ENCODE assay signal across 8 cellular contexts in genomic region chr19:45405435-45406164, GRCh38. TPM values are rescaled to one million over a fixed set of nuclear protein-coding genes. Genes with fewer than 3 reads are reported as not detected.
A peak's percentile ranks its signal among the peaks of the same experiment; 100 is the strongest.
DNase-seq lines count a peak whose midpoint lies in the region; ATAC-seq and TF ChIP-seq lines count a peak whose summit lies in the region.

No MANE protein-coding gene starts in this region.

- POLR2A ChIA-PET in HEK293T (lab: Yijun Ruan, JAX), result interaction anchor here (1.0 to 2.0 kb wide), 15 partner anchors 16 to 236 kb away, joined by 3 to 14 read pairs (median 5); partner anchors contain the start of genes ERCC1 and RTN2

- H3K4me1 Mint-ChIP-seq in activated naive CD8-positive, alpha-beta T cell treated with anti-CD3 and anti-CD28 coated beads for 36 hours, result peaks cover 40% of the 10 kb centered on the region

- TF ChIP-seq CTCF in GM06990 (IDR thresholded peaks at IDR 0.05; ENCODE audit: insufficient read depth, low read length, poor library complexity, severe bottlenecking), result no peak
- TF ChIP-seq CTCF in parathyroid adenoma (IDR thresholded peaks at IDR 0.05), result no peak
- no peak for TF ChIP-seq CTCF in tibial artery (IDR thresholded peaks at IDR 0.05)

- H3K27me3 Mint-ChIP-seq in activated naive CD8-positive, alpha-beta T cell treated with anti-CD3 and anti-CD28 coated beads for 36 hours, result peaks cover 41% of the 10 kb centered on the region

- H3K27me3 ChIP-seq in GM06990 (replicated peaks; ENCODE audit: control insufficient read depth, insufficient read depth, low read length) (no peaks in the 10 kb centered on the region), parathyroid adenoma (ENCODE audit: control insufficient read depth, insufficient read depth, low read length) (no peaks in the 10 kb centered on the region), tibial artery (no peaks in the 10 kb centered on the region)

- H3K4me2 ChIP-seq in parathyroid adenoma (ENCODE audit: low read length), result peak overlapping the region; percentile 59

- H3K4me1 ChIP-seq in parathyroid adenoma (peaks cover 8% of the 10 kb centered on the region), tibial artery (peaks cover 0 to 47% (median 34%) of the 10 kb centered on the region in 4 donors)

- ATAC-seq in Right ventricle myocardium inferior, result peak; percentile 60

- H3K4me3 ChIP-seq in GM06990 (replicated peaks; ENCODE audit: low read depth, low read length), result peak overlapping the region; percentile 88
- H3K4me3 ChIP-seq in parathyroid adenoma (ENCODE audit: low read depth, low read length), result peak overlapping the region; percentile 80
- peak overlapping the region; percentile 59 to 64 for H3K4me3 ChIP-seq in tibial artery

- no peaks in the 10 kb centered on the region for H3K9me3 Mint-ChIP-seq in activated naive CD8-positive, alpha-beta T cell treated with anti-CD3 and anti-CD28 coated beads for 36 hours

- peak overlapping the region; percentile 99 for H3K27ac ChIP-seq in parathyroid adenoma
- peak overlapping the region; percentile 85 to 89 for H3K27ac ChIP-seq in tibial artery

- peaks cover 6% of the 10 kb centered on the region for H3K79me2 ChIP-seq in parathyroid adenoma

- H3K27ac Mint-ChIP-seq in activated naive CD8-positive, alpha-beta T cell treated with anti-CD3 and anti-CD28 coated beads for 36 hours, result peak overlapping the region; percentile 93

- H3K36me3 Mint-ChIP-seq in activated naive CD8-positive, alpha-beta T cell treated with anti-CD3 and anti-CD28 coated beads for 36 hours, result peaks cover 21% of the 10 kb centered on the region

- no peaks in the 10 kb centered on the region for H3K9me3 ChIP-seq in parathyroid adenoma (ENCODE audit: control insufficient read depth, low read length)
- H3K9me3 ChIP-seq in tibial artery, result no peaks in the 10 kb centered on the region

- H3K36me3 ChIP-seq in GM06990 (ENCODE audit: control insufficient read depth, insufficient read depth, low read length) (no peaks in the 10 kb centered on the region), parathyroid adenoma (ENCODE audit: control insufficient read depth, insufficient read depth, low read length) (no peaks in the 10 kb centered on the region), tibial artery (peaks cover 0 to 10% (median 0%) of the 10 kb centered on the region in 3 donors)

- intact Hi-C loops in Right ventricle myocardium inferior (cut with DNase I), result loop anchor here (2.0 kb wide), 1 partner anchor 17 kb away; the partner anchor contains the start of gene ERCC1
- intact Hi-C loops in tibial artery (cut with DNase I; ENCODE audit: low total_unique reads), result no loop called here

- peak overlapping the region; percentile 99 for H2AFZ ChIP-seq in parathyroid adenoma

- H3K9ac ChIP-seq in parathyroid adenoma, result peak overlapping the region; percentile 64

- peak overlapping the region; percentile 99 for H3K4me3 Mint-ChIP-seq in activated naive CD8-positive, alpha-beta T cell treated with anti-CD3 and anti-CD28 coated beads for 36 hours

- DNase-seq in GM06990 (ENCODE audit: extremely low read depth, insufficient read length) (peak; percentile 86), HEK293T (ENCODE audit: extremely low spot score) (peak; percentile 87), NAMALWA (ENCODE audit: low spot score) (peak; percentile 92), SKM-1 (lab: John Stamatoyannopoulos, UW; ENCODE audit: unreplicated experiment) (peak; percentile 9), Right ventricle myocardium inferior (ENCODE audit: missing footprints) (peak; percentile 93), tibial artery (peak; percentile 91 to 94)
- peak; percentile 85 for DNase-seq in activated naive CD8-positive, alpha-beta T cell treated with anti-CD3 and anti-CD28 coated beads for 36 hours

- CTCF ChIA-PET in HEK293T (lab: Yijun Ruan, JAX), result interaction anchor here (1.5 to 1.6 kb wide), 2 partner anchors 34 to 73 kb away, joined by 3 to 6 read pairs; no protein-coding TSS in a partner anchor

TF ChIP-seq in HEK293T, 16 proteins besides CTCF, POLR2A, EP300 and RAD21:
- TF ChIP-seq LEF1 (IDR thresholded peaks at IDR 0.05; ENCODE audit: borderline replicate concordance) (0 out of 2 replicates have a peak, but pooled peaks have one; percentile 55), HDGF (IDR thresholded peaks at IDR 0.05; ENCODE audit: borderline replicate concordance) (no peak), ARNT (IDR thresholded peaks at IDR 0.05) (no peak), TARDBP (IDR thresholded peaks at IDR 0.05) (peak; percentile 98), CTBP1 (IDR thresholded peaks at IDR 0.05; ENCODE audit: borderline replicate concordance) (no peak), SUZ12 (IDR thresholded peaks at IDR 0.05) (no peak), L3MBTL2 (conservative IDR thresholded peaks at IDR 0.05) (peak; percentile 85)
- TF ChIP-seq, protein P1, sequence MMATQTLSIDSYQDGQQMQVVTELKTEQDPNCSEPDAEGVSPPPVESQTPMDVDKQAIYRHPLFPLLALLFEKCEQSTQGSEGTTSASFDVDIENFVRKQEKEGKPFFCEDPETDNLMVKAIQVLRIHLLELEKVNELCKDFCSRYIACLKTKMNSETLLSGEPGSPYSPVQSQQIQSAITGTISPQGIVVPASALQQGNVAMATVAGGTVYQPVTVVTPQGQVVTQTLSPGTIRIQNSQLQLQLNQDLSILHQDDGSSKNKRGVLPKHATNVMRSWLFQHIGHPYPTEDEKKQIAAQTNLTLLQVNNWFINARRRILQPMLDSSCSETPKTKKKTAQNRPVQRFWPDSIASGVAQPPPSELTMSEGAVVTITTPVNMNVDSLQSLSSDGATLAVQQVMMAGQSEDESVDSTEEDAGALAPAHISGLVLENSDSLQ (IDR thresholded peaks at IDR 0.05), result no peak; the same call in 1 of the 2 replicates

RNA-seq across cellular contexts. Expression of gene PPP1R13L, which starts 0.7 kb away (rescaled TPM):
- 1 to 10 TPM; 3.6 to 4.7 TPM for total RNA-seq in activated naive CD8-positive, alpha-beta T cell treated with anti-CD3 and anti-CD28 coated beads for 36 hours
- total RNA-seq in Right ventricle myocardium inferior, result 182 TPM

RNA-seq across cellular contexts. Expression of gene POLR1G, which starts 0.8 kb away (rescaled TPM):
- 10 to 100 TPM; 27.0 to 27.1 TPM for total RNA-seq in activated naive CD8-positive, alpha-beta T cell treated with anti-CD3 and anti-CD28 coated beads for 36 hours
- 8.5 TPM for total RNA-seq in Right ventricle myocardium inferior

RNA-seq across cellular contexts. Expression of gene ERCC1, which starts 18.1 kb away (rescaled TPM):
- total RNA-seq in activated naive CD8-positive, alpha-beta T cell treated with anti-CD3 and anti-CD28 coated beads for 36 hours, result 10 to 100 TPM; 50.0 to 53.2 TPM
- total RNA-seq in Right ventricle myocardium inferior, result 166 TPM

RNA-seq across cellular contexts. Expression of gene ERCC2, which starts 35.2 kb away (rescaled TPM):
- 10 to 100 TPM; 25.5 to 29.1 TPM for total RNA-seq in activated naive CD8-positive, alpha-beta T cell treated with anti-CD3 and anti-CD28 coated beads for 36 hours
- 12.7 TPM for total RNA-seq in Right ventricle myocardium inferior

Comparison
In these comparisons a context has a peak if more than half of its experiments do, and no peak if none do; other contexts are left out.
1. Peak in every context shown above with its lines: DNase-seq, ATAC-seq, H3K4me3 ChIP-seq and H3K27ac ChIP-seq.
2. DNase-seq: peak in every context shown above with its lines; median percentile 93 in Right ventricle myocardium inferior; 92 in tibial artery; 92 in NAMALWA; 87 in HEK293T; 86 in GM06990; 85 in activated naive CD8-positive, alpha-beta T cell treated with anti-CD3 and anti-CD28 coated beads for 36 hours; 9 in SKM-1.
3. RNA of gene PPP1R13L, which starts 0.7 kb away (total RNA-seq): 182 TPM in Right ventricle myocardium inferior (single experiment); 3.6 to 4.7 TPM in activated naive CD8-positive, alpha-beta T cell treated with anti-CD3 and anti-CD28 coated beads for 36 hours; every median in the first group is over 10 times any median in the second.